ENCODE assay signal across 16 cellular contexts in genomic region chr20:3162080-3162611, GRCh38. TPM values are rescaled to one million over a fixed set of nuclear protein-coding genes. Genes with fewer than 3 reads are reported as not detected.
DNase-seq lines count a peak whose midpoint lies in the region; ATAC-seq and TF ChIP-seq lines count a peak whose summit lies in the region.
"Had no signal": no experiment of that assay in that cellular context is flagged by ENCODE, and none has a peak within 500 bp of the region (broad histone marks: within the 10 kb centered on the region; RNA-seq: fewer than 3 reads in every experiment).

No MANE protein-coding gene starts in this region.

- H3K27me3 ChIP-seq in iPS-15b (ENCODE audit: control insufficient read depth, insufficient read depth, low read length), result no peaks in the 10 kb centered on the region
- H3K27me3 ChIP-seq: ascending aorta, upper lobe of left lung had no signal

- ATAC-seq in HG02970 (IDR thresholded peaks at IDR 0.05; ENCODE audit: low FRiP score, unreplicated experiment), result no peak
- ATAC-seq: activated T-cell treated with anti-CD3 and anti-CD28 coated beads, Interleukin-2, amount 50 U/mL, for 72 hours had no signal

- CTCF ChIA-PET in HEK293 (lab: Yijun Ruan, JAX), result interaction anchor here (1.2 to 1.5 kb wide), 3 partner anchors 9 to 109 kb away, joined by 3 to 4 read pairs (median 3); no protein-coding TSS in a partner anchor

- no peak overlapping the region for H3K27ac ChIP-seq in HEK293 (ENCODE audit: extremely low read depth, low read depth, low read length)
- H3K27ac ChIP-seq: ascending aorta, KMS-11, left ventricle myocardium inferior, neutrophil, upper lobe of left lung had no signal

- H3K4me3 ChIP-seq in HEK293 (ENCODE audit: low read depth, low read length), result no peak overlapping the region
- no peak overlapping the region for H3K4me3 ChIP-seq in iPS-15b (ENCODE audit: low read depth, low read length)
- H3K4me3 ChIP-seq: ascending aorta, left ventricle myocardium inferior, upper lobe of left lung had no signal

- H3K9ac ChIP-seq in iPS-15b (ENCODE audit: low read depth, low read length), result peak overlapping the region; percentile 3
- H3K9ac ChIP-seq: KMS-11 had no signal

- POLR2A ChIA-PET in HEK293 (lab: Yijun Ruan, JAX), result no interaction called here

- H3K36me3 ChIP-seq in HEK293 (ENCODE audit: control insufficient read depth in 2 of 2, insufficient read depth in 1 of 2, low read length in 2 of 2) (peaks cover 3 to 7% of the 10 kb centered on the region in 2 experiments; a peak in 2 of 3 replicates), iPS-15b (ENCODE audit: control insufficient read depth, insufficient read depth, low read length) (peaks cover 3% of the 10 kb centered on the region)
- H3K36me3 ChIP-seq: ascending aorta, left ventricle myocardium inferior, neutrophil had no signal

- TF ChIP-seq CTCF in HEK293 (tag by site-specific recombination; IDR thresholded peaks at IDR 0.05), result no peak

- no peaks in the 10 kb centered on the region for H3K9me3 ChIP-seq in HEK293 (ENCODE audit: control insufficient read depth, insufficient read depth, low read depth, low read length)
- H3K9me3 ChIP-seq in iPS-15b (ENCODE audit: control insufficient read depth, insufficient read depth, low read length), result no peaks in the 10 kb centered on the region
- H3K9me3 ChIP-seq: ascending aorta, left ventricle myocardium inferior, neutrophil, upper lobe of left lung had no signal

- H3K4me1 ChIP-seq in HEK293 (ENCODE audit: control insufficient read depth, insufficient read depth, low read length) (peaks cover 10% of the 10 kb centered on the region), iPS-15b (ENCODE audit: control insufficient read depth, insufficient read depth, low read length) (peaks cover 5% of the 10 kb centered on the region)

- DNase-seq in AG08396 (ENCODE audit: low spot score) (peak; percentile 16), NCI-H510A (lab: John Stamatoyannopoulos, UW) (peak; percentile 92), KBM-7 (no peak), A172 (ENCODE audit: low spot score) (no peak)
- no peak for DNase-seq in stimulated activated CD4-positive, alpha-beta T cell treated with anti-CD3 and anti-CD28 coated beads, Interleukin-1b, Interleukin-23, amount 100 ng/mL, for 48 hours
- DNase-seq: activated T-cell treated with anti-CD3 and anti-CD28 coated beads, Interleukin-2, amount 50 U/mL, for 72 hours; left ventricle myocardium inferior; NCI-H524 treated with DMSO at 0.1 percent for 48 hours; Right ventricle myocardium superior; upper lobe of left lung had no signal

- in situ Hi-C loops in KBM-7 (cut with MboI; ENCODE audit: low pct_unique_long_range_greater_than_20kb, low sequenced_read_pairs), result no loop called here

TF ChIP-seq in HEK293, 187 proteins besides CTCF, POLR2A, EP300 and RAD21:
- TF ChIP-seq ZNF548 (tag by site-specific recombination; IDR thresholded peaks at IDR 0.05) (no peak), SCRT2 (tag by site-specific recombination; IDR thresholded peaks at IDR 0.05) (0 out of 2 replicates have a peak, but pooled peaks have one; percentile 22)

RNA-seq across cellular contexts. Expression of gene FASTKD5, which starts 2.5 kb away (rescaled TPM):
- 20.9 and 26.0 TPM in 2 replicates for total RNA-seq in A172 (2014; rRNA removed; shearing (Covaris generic))

RNA-seq across cellular contexts. Expression of gene UBOX5, which starts 2.5 kb away (rescaled TPM):
- total RNA-seq in A172 (2014; rRNA removed; shearing (Covaris generic)), result 4.3 and 4.6 TPM in 2 replicates

RNA-seq across cellular contexts. Expression of gene LZTS3, which starts 11.2 kb away (rescaled TPM):
- total RNA-seq in A172 (2014; rRNA removed; shearing (Covaris generic)), result 2.7 and 5.0 TPM in 2 replicates

RNA-seq across cellular contexts. Expression of gene DDRGK1, which starts 42.3 kb away (rescaled TPM):
- 70.0 and 76.8 TPM in 2 replicates for total RNA-seq in A172 (2014; rRNA removed; shearing (Covaris generic))

RNA-seq across cellular contexts. Expression of gene ITPA, which starts 47.2 kb away (rescaled TPM):
- total RNA-seq in A172 (2014; rRNA removed; shearing (Covaris generic)), result 85.8 and 92.7 TPM in 2 replicates

Comparison
In these comparisons a context has a peak if more than half of its experiments do, and no peak if none do; other contexts are left out.
1. DNase-seq: peak in AG08396 (single experiment) and NCI-H510A (single experiment); none in KBM-7 (single experiment), A172 (single experiment) and stimulated activated CD4-positive, alpha-beta T cell treated with anti-CD3 and anti-CD28 coated beads, Interleukin-1b, Interleukin-23, amount 100 ng/mL, for 48 hours (single experiment).